Comparison of ENCODE assay signal across 2 cellular contexts in the genomic region with DNA sequence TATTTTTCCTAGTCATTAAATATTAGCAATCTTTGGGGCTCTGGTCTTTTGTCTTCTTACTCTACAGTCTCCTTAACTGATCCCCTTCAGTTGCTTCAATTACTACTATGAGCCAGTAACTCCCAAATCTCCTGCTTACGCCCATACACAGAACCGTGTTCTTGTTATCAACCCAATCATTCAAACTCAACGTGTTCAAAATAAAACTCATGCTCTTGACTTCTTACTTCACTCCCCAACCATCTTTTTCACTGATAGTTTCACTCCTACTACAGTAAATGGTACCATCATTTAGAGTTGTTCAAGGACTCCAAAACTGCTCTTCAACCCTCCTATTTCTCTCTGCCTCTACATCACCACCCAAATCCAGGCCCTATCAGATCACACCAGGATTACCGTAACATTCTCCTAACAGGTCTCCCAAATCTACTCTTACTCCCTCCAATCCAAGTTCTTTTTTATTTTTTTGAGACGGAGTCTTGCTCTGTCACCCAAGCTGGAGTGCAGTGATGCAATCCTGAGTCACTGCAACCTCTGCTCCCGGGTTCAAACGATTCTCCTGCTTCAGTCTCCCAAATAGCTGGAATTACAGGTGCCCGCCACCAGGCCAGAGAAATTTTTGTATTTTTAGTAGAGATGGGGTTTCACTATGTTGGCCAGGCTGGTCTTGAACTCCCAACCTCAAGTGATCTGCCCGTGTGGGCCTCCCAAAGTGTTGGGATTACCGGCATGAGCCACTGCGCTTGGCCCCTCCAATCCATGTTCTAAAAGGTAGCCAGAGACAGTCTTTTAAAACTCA.
TF ChIP-seq lines count a peak whose summit lies in the region.

No MANE protein-coding gene starts in this region.

TF ChIP-seq in SK-N-SH, 30 proteins besides CTCF, POLR2A, EP300 and RAD21 (continued from another document):
- no peak for TF ChIP-seq YY1 (IDR thresholded peaks at IDR 0.05; ENCODE audit: low read depth)
- no peak for TF ChIP-seq MEF2A (IDR thresholded peaks at IDR 0.05; ENCODE audit: borderline replicate concordance, low read depth)
- TF ChIP-seq JUND (IDR thresholded peaks at IDR 0.05), result no peak
- TF ChIP-seq CHD2 (IDR thresholded peaks at IDR 0.05; ENCODE audit: low read length, partially characterized antibody), result no peak
- TF ChIP-seq, protein P1, sequence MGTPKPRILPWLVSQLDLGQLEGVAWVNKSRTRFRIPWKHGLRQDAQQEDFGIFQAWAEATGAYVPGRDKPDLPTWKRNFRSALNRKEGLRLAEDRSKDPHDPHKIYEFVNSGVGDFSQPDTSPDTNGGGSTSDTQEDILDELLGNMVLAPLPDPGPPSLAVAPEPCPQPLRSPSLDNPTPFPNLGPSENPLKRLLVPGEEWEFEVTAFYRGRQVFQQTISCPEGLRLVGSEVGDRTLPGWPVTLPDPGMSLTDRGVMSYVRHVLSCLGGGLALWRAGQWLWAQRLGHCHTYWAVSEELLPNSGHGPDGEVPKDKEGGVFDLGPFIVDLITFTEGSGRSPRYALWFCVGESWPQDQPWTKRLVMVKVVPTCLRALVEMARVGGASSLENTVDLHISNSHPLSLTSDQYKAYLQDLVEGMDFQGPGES (IDR thresholded peaks at IDR 0.05; ENCODE audit: low read depth, low read length), result no peak

TF ChIP-seq in SK-N-SH treated with all-trans-retinoic acid at 6 μM for 48 hours, 23 proteins besides CTCF, POLR2A, EP300 and RAD21 (continued from another document):
- TF ChIP-seq, protein P2, sequence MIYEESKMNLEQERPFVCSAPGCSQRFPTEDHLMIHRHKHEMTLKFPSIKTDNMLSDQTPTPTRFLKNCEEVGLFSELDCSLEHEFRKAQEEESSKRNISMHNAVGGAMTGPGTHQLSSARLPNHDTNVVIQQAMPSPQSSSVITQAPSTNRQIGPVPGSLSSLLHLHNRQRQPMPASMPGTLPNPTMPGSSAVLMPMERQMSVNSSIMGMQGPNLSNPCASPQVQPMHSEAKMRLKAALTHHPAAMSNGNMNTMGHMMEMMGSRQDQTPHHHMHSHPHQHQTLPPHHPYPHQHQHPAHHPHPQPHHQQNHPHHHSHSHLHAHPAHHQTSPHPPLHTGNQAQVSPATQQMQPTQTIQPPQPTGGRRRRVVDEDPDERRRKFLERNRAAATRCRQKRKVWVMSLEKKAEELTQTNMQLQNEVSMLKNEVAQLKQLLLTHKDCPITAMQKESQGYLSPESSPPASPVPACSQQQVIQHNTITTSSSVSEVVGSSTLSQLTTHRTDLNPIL (CRISPR knock-in tag; IDR thresholded peaks at IDR 0.05; ENCODE audit: low read depth), result no peak
- TF ChIP-seq BACH2 (CRISPR knock-in tag; IDR thresholded peaks at IDR 0.05; ENCODE audit: borderline replicate concordance) (no peak), ESRRG (CRISPR knock-in tag; IDR thresholded peaks at IDR 0.05) (no peak), PPARA (CRISPR knock-in tag; IDR thresholded peaks at IDR 0.05; ENCODE audit: borderline replicate concordance) (no peak), TCF4 (CRISPR knock-in tag; IDR thresholded peaks at IDR 0.05; ENCODE audit: borderline replicate concordance) (no peak), RARB (CRISPR knock-in tag; IDR thresholded peaks at IDR 0.05) (no peak), ISL1 (CRISPR knock-in tag; IDR thresholded peaks at IDR 0.05) (no peak), ZNF565 (CRISPR knock-in tag; conservative IDR thresholded peaks at IDR 0.05; ENCODE audit: low read depth) (no peak), ZFP3 (CRISPR knock-in tag; IDR thresholded peaks at IDR 0.05) (no peak), GLIS3 (CRISPR knock-in tag; IDR thresholded peaks at IDR 0.05) (no peak), ZNF8 (CRISPR knock-in tag; IDR thresholded peaks at IDR 0.05) (no peak), CSDC2 (CRISPR knock-in tag; IDR thresholded peaks at IDR 0.05) (no peak), ZC3H10 (CRISPR knock-in tag; IDR thresholded peaks at IDR 0.05) (no peak), ZNF70 (CRISPR knock-in tag; IDR thresholded peaks at IDR 0.05) (no peak)
- TF ChIP-seq, protein P3, sequence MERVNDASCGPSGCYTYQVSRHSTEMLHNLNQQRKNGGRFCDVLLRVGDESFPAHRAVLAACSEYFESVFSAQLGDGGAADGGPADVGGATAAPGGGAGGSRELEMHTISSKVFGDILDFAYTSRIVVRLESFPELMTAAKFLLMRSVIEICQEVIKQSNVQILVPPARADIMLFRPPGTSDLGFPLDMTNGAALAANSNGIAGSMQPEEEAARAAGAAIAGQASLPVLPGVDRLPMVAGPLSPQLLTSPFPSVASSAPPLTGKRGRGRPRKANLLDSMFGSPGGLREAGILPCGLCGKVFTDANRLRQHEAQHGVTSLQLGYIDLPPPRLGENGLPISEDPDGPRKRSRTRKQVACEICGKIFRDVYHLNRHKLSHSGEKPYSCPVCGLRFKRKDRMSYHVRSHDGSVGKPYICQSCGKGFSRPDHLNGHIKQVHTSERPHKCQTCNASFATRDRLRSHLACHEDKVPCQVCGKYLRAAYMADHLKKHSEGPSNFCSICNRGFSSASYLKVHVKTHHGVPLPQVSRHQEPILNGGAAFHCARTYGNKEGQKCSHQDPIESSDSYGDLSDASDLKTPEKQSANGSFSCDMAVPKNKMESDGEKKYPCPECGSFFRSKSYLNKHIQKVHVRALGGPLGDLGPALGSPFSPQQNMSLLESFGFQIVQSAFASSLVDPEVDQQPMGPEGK (CRISPR knock-in tag; IDR thresholded peaks at IDR 0.05; ENCODE audit: borderline replicate concordance), result no peak
- TF ChIP-seq, protein P4, sequence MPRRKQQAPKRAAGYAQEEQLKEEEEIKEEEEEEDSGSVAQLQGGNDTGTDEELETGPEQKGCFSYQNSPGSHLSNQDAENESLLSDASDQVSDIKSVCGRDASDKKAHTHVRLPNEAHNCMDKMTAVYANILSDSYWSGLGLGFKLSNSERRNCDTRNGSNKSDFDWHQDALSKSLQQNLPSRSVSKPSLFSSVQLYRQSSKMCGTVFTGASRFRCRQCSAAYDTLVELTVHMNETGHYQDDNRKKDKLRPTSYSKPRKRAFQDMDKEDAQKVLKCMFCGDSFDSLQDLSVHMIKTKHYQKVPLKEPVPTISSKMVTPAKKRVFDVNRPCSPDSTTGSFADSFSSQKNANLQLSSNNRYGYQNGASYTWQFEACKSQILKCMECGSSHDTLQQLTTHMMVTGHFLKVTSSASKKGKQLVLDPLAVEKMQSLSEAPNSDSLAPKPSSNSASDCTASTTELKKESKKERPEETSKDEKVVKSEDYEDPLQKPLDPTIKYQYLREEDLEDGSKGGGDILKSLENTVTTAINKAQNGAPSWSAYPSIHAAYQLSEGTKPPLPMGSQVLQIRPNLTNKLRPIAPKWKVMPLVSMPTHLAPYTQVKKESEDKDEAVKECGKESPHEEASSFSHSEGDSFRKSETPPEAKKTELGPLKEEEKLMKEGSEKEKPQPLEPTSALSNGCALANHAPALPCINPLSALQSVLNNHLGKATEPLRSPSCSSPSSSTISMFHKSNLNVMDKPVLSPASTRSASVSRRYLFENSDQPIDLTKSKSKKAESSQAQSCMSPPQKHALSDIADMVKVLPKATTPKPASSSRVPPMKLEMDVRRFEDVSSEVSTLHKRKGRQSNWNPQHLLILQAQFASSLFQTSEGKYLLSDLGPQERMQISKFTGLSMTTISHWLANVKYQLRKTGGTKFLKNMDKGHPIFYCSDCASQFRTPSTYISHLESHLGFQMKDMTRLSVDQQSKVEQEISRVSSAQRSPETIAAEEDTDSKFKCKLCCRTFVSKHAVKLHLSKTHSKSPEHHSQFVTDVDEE (CRISPR knock-in tag; IDR thresholded peaks at IDR 0.05), result no peak
- TF ChIP-seq, protein P5, sequence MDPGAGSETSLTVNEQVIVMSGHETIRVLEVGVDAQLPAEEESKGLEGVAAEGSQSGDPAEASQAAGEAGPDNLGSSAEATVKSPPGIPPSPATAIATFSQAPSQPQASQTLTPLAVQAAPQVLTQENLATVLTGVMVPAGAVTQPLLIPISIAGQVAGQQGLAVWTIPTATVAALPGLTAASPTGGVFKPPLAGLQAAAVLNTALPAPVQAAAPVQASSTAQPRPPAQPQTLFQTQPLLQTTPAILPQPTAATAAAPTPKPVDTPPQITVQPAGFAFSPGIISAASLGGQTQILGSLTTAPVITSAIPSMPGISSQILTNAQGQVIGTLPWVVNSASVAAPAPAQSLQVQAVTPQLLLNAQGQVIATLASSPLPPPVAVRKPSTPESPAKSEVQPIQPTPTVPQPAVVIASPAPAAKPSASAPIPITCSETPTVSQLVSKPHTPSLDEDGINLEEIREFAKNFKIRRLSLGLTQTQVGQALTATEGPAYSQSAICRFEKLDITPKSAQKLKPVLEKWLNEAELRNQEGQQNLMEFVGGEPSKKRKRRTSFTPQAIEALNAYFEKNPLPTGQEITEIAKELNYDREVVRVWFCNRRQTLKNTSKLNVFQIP (CRISPR knock-in tag; IDR thresholded peaks at IDR 0.05; ENCODE audit: borderline replicate concordance, low read depth), result no peak
TF ChIP-seq in SK-N-SH treated with all-trans-retinoic acid at 6 μM for 48 hours: peak in this region for 0.
